ENCODE assay signal across 22 cellular contexts in genomic region chr16:12425134-12425941, GRCh38.
DNase-seq lines count a peak whose midpoint lies in the region; ATAC-seq and TF ChIP-seq lines count a peak whose summit lies in the region.
"Had no signal": no experiment of that assay in that cellular context is flagged by ENCODE, and none has a peak within 500 bp of the region (broad histone marks: within the 10 kb centered on the region; RNA-seq: fewer than 3 reads in every experiment).

No MANE protein-coding gene starts in this region.

- H3K27ac Mint-ChIP-seq in mesothelial cell of epicardium (peak overlapping the region; percentile 44), type B pancreatic cell (peak overlapping the region; percentile 54)
- H3K27ac Mint-ChIP-seq in activated CD8-positive, alpha-beta memory T cell treated with anti-CD3 and anti-CD28 coated beads, Interleukin-2, amount 10 ng/mL, durations not matched to agents 7 days and 5 days, result no peak overlapping the region
- H3K27ac Mint-ChIP-seq: effector memory CD8-positive, alpha-beta T cell; T-helper 1 cell treated with Interleukin-12 subunit alpha and Interleukin-12 subunit beta and Interleukin-4 antibody, amounts not matched to agents 30 μg/mL and 1 μg/mL, for 36 hours had no signal

- H3K4me1 Mint-ChIP-seq in mesothelial cell of epicardium (peaks cover 8% of the 10 kb centered on the region), type B pancreatic cell (ENCODE audit: unreplicated experiment) (peaks cover 5% of the 10 kb centered on the region)
- H3K4me1 Mint-ChIP-seq in activated CD8-positive, alpha-beta memory T cell treated with anti-CD3 and anti-CD28 coated beads, Interleukin-2, amount 10 ng/mL, durations not matched to agents 7 days and 5 days, result peaks cover 3% of the 10 kb centered on the region

- DNase-seq in NCI-H82 (lab: John Stamatoyannopoulos, UW) (peak; percentile 70), epithelial cell of proximal tubule (ENCODE audit: low read depth) (peak; percentile 39), mesothelial cell of epicardium (ENCODE audit: low spot score in 2 of 2, unreplicated experiment in 2 of 2) (no peak), type B pancreatic cell (ENCODE audit: extremely low spot score, unreplicated experiment) (no peak)
- no peak for DNase-seq in activated CD8-positive, alpha-beta memory T cell treated with anti-CD3 and anti-CD28 coated beads, Interleukin-2, amount 10 ng/mL, durations not matched to agents 7 days and 5 days
- DNase-seq: activated CD4-positive, alpha-beta T cell treated with anti-CD3 and anti-CD28 coated beads, Interleukin-2, amount 50 U/mL, for 4 hours; activated gamma-delta T cell treated with Interleukin-2 at 50 U/mL for 16 hours; CD4-positive, alpha-beta memory T cell; effector memory CD8-positive, alpha-beta T cell; kidney glomerular epithelial cell; NCI-H1105; NCI-H2029 treated with DMSO at 0.1 percent for 48 hours; stimulated activated CD4-positive, alpha-beta T cell treated with anti-CD3 and anti-CD28 coated beads, Interleukin-2, amount 100 ng/mL, for 48 hours had no signal

- H3K4me3 Mint-ChIP-seq in mesothelial cell of epicardium (no peak overlapping the region), type B pancreatic cell (no peak overlapping the region)
- no peak overlapping the region for H3K4me3 Mint-ChIP-seq in activated CD8-positive, alpha-beta memory T cell treated with anti-CD3 and anti-CD28 coated beads, Interleukin-2, amount 10 ng/mL, durations not matched to agents 7 days and 5 days
- H3K4me3 Mint-ChIP-seq: effector memory CD8-positive, alpha-beta T cell; neural crest cell; T-helper 1 cell treated with Interleukin-12 subunit alpha and Interleukin-12 subunit beta and Interleukin-4 antibody, amounts not matched to agents 30 μg/mL and 1 μg/mL, for 36 hours had no signal

- ATAC-seq in activated CD8-positive, alpha-beta memory T cell treated with anti-CD3 and anti-CD28 coated beads, Interleukin-2, amount 10 ng/mL, durations not matched to agents 7 days and 5 days, result no peak
- ATAC-seq in GM19455 (IDR thresholded peaks at IDR 0.05; ENCODE audit: unreplicated experiment), result no peak
- ATAC-seq in HG03196 (IDR thresholded peaks at IDR 0.05; ENCODE audit: unreplicated experiment), result no peak
- ATAC-seq: effector memory CD8-positive, alpha-beta T cell; Panc1 had no signal

- H3K36me3 Mint-ChIP-seq in mesothelial cell of epicardium, result peaks cover 4% of the 10 kb centered on the region
- peaks cover 6% of the 10 kb centered on the region for H3K36me3 Mint-ChIP-seq in type B pancreatic cell
- H3K36me3 Mint-ChIP-seq in activated CD8-positive, alpha-beta memory T cell treated with anti-CD3 and anti-CD28 coated beads, Interleukin-2, amount 10 ng/mL, durations not matched to agents 7 days and 5 days, result peaks cover 2% of the 10 kb centered on the region

- H3K9me3 Mint-ChIP-seq in mesothelial cell of epicardium (no peaks in the 10 kb centered on the region), type B pancreatic cell (no peaks in the 10 kb centered on the region)
- no peaks in the 10 kb centered on the region for H3K9me3 Mint-ChIP-seq in activated CD8-positive, alpha-beta memory T cell treated with anti-CD3 and anti-CD28 coated beads, Interleukin-2, amount 10 ng/mL, durations not matched to agents 7 days and 5 days (ENCODE audit: low read depth)
- H3K9me3 Mint-ChIP-seq: CD4-positive, alpha-beta memory T cell; effector memory CD8-positive, alpha-beta T cell; T-helper 1 cell treated with Interleukin-12 subunit alpha and Interleukin-12 subunit beta and Interleukin-4 antibody, amounts not matched to agents 30 μg/mL and 1 μg/mL, for 36 hours had no signal

- no peaks in the 10 kb centered on the region for H3K27me3 Mint-ChIP-seq in mesothelial cell of epicardium (ENCODE audit: low read depth)
- no peaks in the 10 kb centered on the region for H3K27me3 Mint-ChIP-seq in type B pancreatic cell
- H3K27me3 Mint-ChIP-seq in activated CD8-positive, alpha-beta memory T cell treated with anti-CD3 and anti-CD28 coated beads, Interleukin-2, amount 10 ng/mL, durations not matched to agents 7 days and 5 days, result no peaks in the 10 kb centered on the region
- H3K27me3 Mint-ChIP-seq: CD4-positive, alpha-beta memory T cell; effector memory CD8-positive, alpha-beta T cell had no signal

- no peak overlapping the region for H3K4me3 ChIP-seq in epithelial cell of proximal tubule (ENCODE audit: low read depth, low read length)
- H3K4me3 ChIP-seq: adrenal gland, esophagus muscularis mucosa, SJSA1, thoracic aorta had no signal

- CTCF ChIA-PET in activated CD8-positive, alpha-beta memory T cell treated with anti-CD3 and anti-CD28 coated beads, Interleukin-2, amount 10 ng/mL, durations not matched to agents 7 days and 5 days (lab: Charles Lee), result interaction anchor here (0.7 kb wide), 1 partner anchor 123 kb away, joined by 3 read pairs; no protein-coding TSS in a partner anchor

- TF ChIP-seq CTCF in epithelial cell of proximal tubule (conservative IDR thresholded peaks at IDR 0.05; ENCODE audit: low read depth, low read length) (no peak), mesothelial cell of epicardium (IDR thresholded peaks at IDR 0.05; ENCODE audit: unreplicated experiment) (no peak), type B pancreatic cell (conservative IDR thresholded peaks at IDR 0.05) (no peak)

Comparison
In these comparisons a context has a peak if more than half of its experiments do, and no peak if none do; other contexts are left out.
1. DNase-seq: peak in NCI-H82 (single experiment) and epithelial cell of proximal tubule (single experiment); none in mesothelial cell of epicardium (0 of 2), type B pancreatic cell (single experiment) and activated CD8-positive, alpha-beta memory T cell treated with anti-CD3 and anti-CD28 coated beads, Interleukin-2, amount 10 ng/mL, durations not matched to agents 7 days and 5 days (single experiment).